21 cellular contexts compared by ENCODE assay signal in genomic region chr2:54432181-54433020, GRCh38. TPM values are rescaled to one million over a fixed set of nuclear protein-coding genes. Genes with fewer than 3 reads are reported as not detected.
DNase-seq lines count a peak whose midpoint lies in the region; ATAC-seq and TF ChIP-seq lines count a peak whose summit lies in the region.
"Had no signal": no experiment of that assay in that cellular context is flagged by ENCODE, and none has a peak within 500 bp of the region (broad histone marks: within the 10 kb centered on the region; RNA-seq: fewer than 3 reads in every experiment).

No MANE protein-coding gene starts in this region.

- H3K27ac Mint-ChIP-seq in activated CD8-positive, alpha-beta T cell treated with anti-CD3 and anti-CD28 coated beads, Interleukin-2, amount 10 ng/mL, durations not matched to agents 7 days and 5 days, result no peak overlapping the region
- H3K27ac Mint-ChIP-seq: activated T-helper 17 cell treated with anti-CD3 and anti-CD28 coated beads, Interleukin-2, amount 50 U/mL, for 72 hours; T-helper 2 cell treated with Interferon-gamma antibody and Interleukin-4, amounts not matched to agents 5 μg/mL and 100 μg/mL, for 36 hours had no signal

- H3K9me3 ChIP-seq in right atrium auricular region, result no peaks in the 10 kb centered on the region
- peaks cover 0 to 1% of the 10 kb centered on the region in 2 donors for H3K9me3 ChIP-seq in neuronal stem cell (replicated peaks in 1 of 2; ENCODE audit: control insufficient read depth in 2 of 2, insufficient read depth in 1 of 2, low read depth in 1 of 2, low read length in 2 of 2)
- H3K9me3 ChIP-seq: ovary, suprapubic skin had no signal

- no peak overlapping the region for H3K4me3 Mint-ChIP-seq in activated CD8-positive, alpha-beta T cell treated with anti-CD3 and anti-CD28 coated beads, Interleukin-2, amount 10 ng/mL, durations not matched to agents 7 days and 5 days
- H3K4me3 Mint-ChIP-seq: activated T-helper 17 cell treated with anti-CD3 and anti-CD28 coated beads, Interleukin-2, amount 50 U/mL, for 72 hours; T-helper 2 cell treated with Interferon-gamma antibody and Interleukin-4, amounts not matched to agents 5 μg/mL and 100 μg/mL, for 36 hours had no signal

- WGBS in neuronal stem cell (ENCODE audit: extremely low coverage in 2 of 2, insufficient read length in 2 of 2, insufficient replicate concordance in 1 of 2), 2 donors, result no CpG with 5 or more reads among the region's 6 CpGs

- no peak for TF ChIP-seq CTCF in AG10803 (conservative IDR thresholded peaks at IDR 0.05; ENCODE audit: low read length)
- no peak for TF ChIP-seq CTCF in right atrium auricular region (IDR thresholded peaks at IDR 0.05)

- H3K27ac ChIP-seq in cingulate gyrus (ENCODE audit: low read depth, low read length) (peak overlapping the region; percentile 62), right atrium auricular region (peak overlapping the region; percentile 41 to 78), neuronal stem cell (replicated peaks; ENCODE audit: low read length) (no peak overlapping the region)
- H3K27ac ChIP-seq: C4-2B, ovary, suprapubic skin had no signal

- H3K4me1 ChIP-seq in right atrium auricular region (peaks cover 0 to 77% of the 10 kb centered on the region in 2 donors), neuronal stem cell (ENCODE audit: control insufficient read depth in 2 of 2, insufficient read depth in 1 of 2, low read depth in 1 of 2, low read length in 2 of 2) (peaks cover 2% of the 10 kb centered on the region in 2 donors)

- H4K91ac ChIP-seq in neuronal stem cell (ENCODE audit: low read depth, low read length, poor library complexity), result no peak overlapping the region

- no peaks in the 10 kb centered on the region for H3K36me3 ChIP-seq in right atrium auricular region
- H3K36me3 ChIP-seq in neuronal stem cell (replicated peaks in 1 of 2; ENCODE audit: control insufficient read depth in 2 of 2, insufficient read depth in 2 of 2, low read length in 2 of 2), result no peaks in the 10 kb centered on the region
- H3K36me3 ChIP-seq: ovary, suprapubic skin had no signal

- H2BK15ac ChIP-seq in neuronal stem cell (ENCODE audit: low read length), result no peak overlapping the region

- no peak overlapping the region for H4K8ac ChIP-seq in neuronal stem cell (ENCODE audit: low read depth, low read length)

- H3K36me3 Mint-ChIP-seq in activated CD8-positive, alpha-beta T cell treated with anti-CD3 and anti-CD28 coated beads, Interleukin-2, amount 10 ng/mL, durations not matched to agents 7 days and 5 days (ENCODE audit: low read depth), result no peaks in the 10 kb centered on the region

- CTCF ChIA-PET in activated CD8-positive, alpha-beta T cell treated with anti-CD3 and anti-CD28 coated beads, Interleukin-2, amount 10 ng/mL, durations not matched to agents 7 days and 5 days (lab: Charles Lee), result no interaction called here

- H2AK5ac ChIP-seq in neuronal stem cell (ENCODE audit: low read depth, low read length), result no peak overlapping the region

- H3K18ac ChIP-seq in neuronal stem cell (ENCODE audit: low read length), result no peak overlapping the region

- POLR2A ChIA-PET in activated CD8-positive, alpha-beta T cell treated with anti-CD3 and anti-CD28 coated beads, Interleukin-2, amount 10 ng/mL, durations not matched to agents 7 days and 5 days (lab: Charles Lee), result no interaction called here

- H3K9me3 Mint-ChIP-seq in activated CD8-positive, alpha-beta T cell treated with anti-CD3 and anti-CD28 coated beads, Interleukin-2, amount 10 ng/mL, durations not matched to agents 7 days and 5 days (ENCODE audit: insufficient read depth), result no peaks in the 10 kb centered on the region
- H3K9me3 Mint-ChIP-seq: activated T-helper 17 cell treated with anti-CD3 and anti-CD28 coated beads, Interleukin-2, amount 50 U/mL, for 72 hours; T-helper 2 cell treated with Interferon-gamma antibody and Interleukin-4, amounts not matched to agents 5 μg/mL and 100 μg/mL, for 36 hours had no signal

- no peak overlapping the region for H3K14ac ChIP-seq in neuronal stem cell (ENCODE audit: low read length)

- H3K27me3 Mint-ChIP-seq in activated CD8-positive, alpha-beta T cell treated with anti-CD3 and anti-CD28 coated beads, Interleukin-2, amount 10 ng/mL, durations not matched to agents 7 days and 5 days (ENCODE audit: low read depth), result peaks cover 8% of the 10 kb centered on the region

- ATAC-seq in GM18519 (IDR thresholded peaks at IDR 0.05; ENCODE audit: low FRiP score, unreplicated experiment) (no peak), GM18873 (IDR thresholded peaks at IDR 0.05; ENCODE audit: low FRiP score, unreplicated experiment) (no peak)
- no peak for ATAC-seq in activated CD8-positive, alpha-beta T cell treated with anti-CD3 and anti-CD28 coated beads, Interleukin-2, amount 10 ng/mL, durations not matched to agents 7 days and 5 days
- ATAC-seq: activated T-helper 17 cell treated with anti-CD3 and anti-CD28 coated beads, Interleukin-2, amount 50 U/mL, for 72 hours; PC-3 had no signal

- no peak overlapping the region for H3K23ac ChIP-seq in neuronal stem cell (ENCODE audit: low read depth, low read length, poor library complexity)

- H2BK12ac ChIP-seq in neuronal stem cell (ENCODE audit: low read length), result no peak overlapping the region

- no peak overlapping the region for H3K4ac ChIP-seq in neuronal stem cell (ENCODE audit: low read length)

- H2BK5ac ChIP-seq in neuronal stem cell (ENCODE audit: low read length), result no peak overlapping the region

- no peak overlapping the region for H3K9ac ChIP-seq in neuronal stem cell (ENCODE audit: low read depth, low read length, poor library complexity)

- H2BK120ac ChIP-seq in neuronal stem cell (ENCODE audit: low read depth, low read length), result no peak overlapping the region

- H3K27me3 ChIP-seq in right atrium auricular region, result no peaks in the 10 kb centered on the region
- H3K27me3 ChIP-seq in neuronal stem cell (ENCODE audit: control insufficient read depth in 3 of 3, insufficient read depth in 3 of 3, low read depth in 1 of 3, low read length in 3 of 3), result no peaks in the 10 kb centered on the region
- H3K27me3 ChIP-seq: ovary, suprapubic skin had no signal

- no peaks in the 10 kb centered on the region for H3K79me1 ChIP-seq in neuronal stem cell (ENCODE audit: low read depth, low read length)

- DNase-seq in AG10803 (ENCODE audit: low read depth) (peak; percentile 21), right atrium auricular region (ENCODE audit: low spot score) (no peak), neuronal stem cell (ENCODE audit: low spot score) (no peak), NCI-H82 (lab: John Stamatoyannopoulos, UW) (no peak)
- DNase-seq in activated CD8-positive, alpha-beta T cell treated with anti-CD3 and anti-CD28 coated beads, Interleukin-2, amount 10 ng/mL, durations not matched to agents 7 days and 5 days, result no peak
- DNase-seq: 8988T; DMS153; left cardiac atrium; NCI-H2107; NCI-H748 treated with DMSO at 0.1 percent for 48 hours; ovary; PC-3; small intestine; stimulated activated CD8-positive, alpha-beta memory T cell treated with anti-CD3 and anti-CD28 coated beads, Interleukin-4, amount 100 ng/mL, for 48 hours had no signal

- peaks cover 16% of the 10 kb centered on the region for H3K4me1 Mint-ChIP-seq in activated CD8-positive, alpha-beta T cell treated with anti-CD3 and anti-CD28 coated beads, Interleukin-2, amount 10 ng/mL, durations not matched to agents 7 days and 5 days (ENCODE audit: low read depth)
- H3K4me1 Mint-ChIP-seq: activated T-helper 17 cell treated with anti-CD3 and anti-CD28 coated beads, Interleukin-2, amount 50 U/mL, for 72 hours had no signal

- no peak overlapping the region for H3K4me3 ChIP-seq in AG10803 (ENCODE audit: low read length)
- H3K4me3 ChIP-seq in right atrium auricular region, result no peak overlapping the region
- H3K4me3 ChIP-seq in neuronal stem cell (ENCODE audit: low read length in 2 of 2), result no peak overlapping the region
- H3K4me3 ChIP-seq: ovary, suprapubic skin had no signal

- peak overlapping the region; percentile 53 for H2AFZ ChIP-seq in neuronal stem cell (ENCODE audit: low read length)

- no peak overlapping the region for H3K4me2 ChIP-seq in neuronal stem cell (ENCODE audit: insufficient read depth, low read length, poor library complexity, severe bottlenecking)

RNA-seq across cellular contexts. Expression of gene SPTBN1, which starts 23.7 kb away (rescaled TPM):
- 100 to 1,000 TPM; 265 to 382 TPM for total RNA-seq in right atrium auricular region
- 27.6 TPM for polyA plus RNA-seq in neuronal stem cell (2013, experiment 1 of 2)
- polyA plus RNA-seq in neuronal stem cell (2013, experiment 2 of 2), result 28.3 TPM
- total RNA-seq in activated CD8-positive, alpha-beta T cell treated with anti-CD3 and anti-CD28 coated beads, Interleukin-2, amount 10 ng/mL, durations not matched to agents 7 days and 5 days, result 100 to 1,000 TPM; 140 to 147 TPM
